ENCODE assay signal across 25 cellular contexts in genomic region chr2:18824317-18824716, GRCh38.
DNase-seq lines count a peak whose midpoint lies in the region; ATAC-seq and TF ChIP-seq lines count a peak whose summit lies in the region.
"Had no signal": no experiment of that assay in that cellular context is flagged by ENCODE, and none has a peak within 500 bp of the region (broad histone marks: within the 10 kb centered on the region; RNA-seq: fewer than 3 reads in every experiment).

No MANE protein-coding gene starts in this region.

- H3K4me3 Mint-ChIP-seq in Calu3 (ENCODE audit: low read depth, unreplicated experiment): no peak overlapping the region
- no peak overlapping the region for H3K4me3 Mint-ChIP-seq in CD4-positive, alpha-beta T cell
- H3K4me3 Mint-ChIP-seq: activated naive CD8-positive, alpha-beta T cell; dendritic cell treated with granulocyte-macrophage colony-stimulating factor and Interleukin-4, amounts not matched to agents 40 ng/mL and 50 ng/mL, for 4 days; endodermal cell; T-helper 1 cell treated with Interleukin-12 subunit alpha and Interleukin-12 subunit beta and Interleukin-4 antibody, amounts not matched to agents 30 μg/mL and 1 μg/mL, for 36 hours had no signal

- no peak for TF ChIP-seq CTCF in Calu3 (IDR thresholded peaks at IDR 0.05; ENCODE audit: unreplicated experiment)
- no peak; the same call in 1 of the 2 replicates for TF ChIP-seq CTCF in LNCaP clone FGC (IDR thresholded peaks at IDR 0.05; ENCODE audit: control insufficient read depth, extremely low read depth, insufficient read depth)
- peak; percentile 8 for TF ChIP-seq CTCF in retinal pigment epithelial cell (conservative IDR thresholded peaks at IDR 0.05; ENCODE audit: low read depth, low read length)
- TF ChIP-seq CTCF in CD4-positive, alpha-beta T cell (IDR thresholded peaks at IDR 0.05): no peak
- no peak for TF ChIP-seq CTCF in coronary artery (IDR thresholded peaks at IDR 0.05)

- intact Hi-C loops in Calu3 (cut with micrococcal nuclease; ENCODE audit: unreplicated experiment): loop anchor here (1.0 to 10.0 kb wide), 2 partner anchors 74 to 300 kb away; no protein-coding TSS in a partner anchor
- intact Hi-C loops in CD4-positive, alpha-beta T cell (cut with DNase I, micrococcal nuclease): no loop called here

- peak; percentile 12 for DNase-seq in Calu3
- peak; percentile 71 for DNase-seq in LNCaP clone FGC (ENCODE audit: low read depth)
- DNase-seq in left kidney (ENCODE audit: low read depth, low spot score): peak; percentile 28
- DNase-seq in retinal pigment epithelial cell (ENCODE audit: low read depth): no peak
- DNase-seq in CD4-positive, alpha-beta T cell: no peak
- DNase-seq in coronary artery (ENCODE audit: low spot score): no peak
- DNase-seq in NCI-H1417 treated with DMSO at 0.1 percent for 48 hours (lab: John Stamatoyannopoulos, UW): no peak
- DNase-seq: ACHN; activated CD4-positive, alpha-beta T cell treated with anti-CD3 and anti-CD28 coated beads for 4 hours; activated T-cell treated with anti-CD3 and anti-CD28 coated beads for 4 hours; aorta; BE2C; caudate nucleus; endodermal cell; left cardiac atrium; NCI-H1048; NCI-H187; NCI-H2171; NCI-H524 treated with DMSO at 0.1 percent for 48 hours; stimulated activated naive CD8-positive, alpha-beta T cell treated with anti-CD3 and anti-CD28 coated beads, Interleukin-15, Interleukin-2, amounts not matched to agents 100 U/mL and 50 U/mL, for 24 hours had no signal

- no peak overlapping the region for H3K27ac ChIP-seq in CD4-positive, alpha-beta T cell (ENCODE audit: low read depth, low read length)
- no peak overlapping the region for H3K27ac ChIP-seq in coronary artery
- H3K27ac ChIP-seq: neutrophil, SK-N-MC had no signal

- H3K9me3 ChIP-seq in CD4-positive, alpha-beta T cell (ENCODE audit: control insufficient read depth, low read length): no peaks in the 10 kb centered on the region
- H3K9me3 ChIP-seq: BE2C, neutrophil had no signal

- POLR2A ChIA-PET in CD4-positive, alpha-beta T cell (lab: Charles Lee): no interaction called here

- no peak for ATAC-seq in CD4-positive, alpha-beta T cell (ENCODE audit: poor library complexity)
- ATAC-seq: left cardiac atrium; stimulated activated naive CD8-positive, alpha-beta T cell treated with anti-CD3 and anti-CD28 coated beads, Interleukin-15, Interleukin-2, amounts not matched to agents 100 U/mL and 50 U/mL, for 24 hours had no signal

- no peaks in the 10 kb centered on the region for H3K9me3 Mint-ChIP-seq in Calu3 (ENCODE audit: low read depth, unreplicated experiment)
- H3K9me3 Mint-ChIP-seq in CD4-positive, alpha-beta T cell: no peaks in the 10 kb centered on the region
- H3K9me3 Mint-ChIP-seq: endodermal cell; T-helper 1 cell treated with Interleukin-12 subunit alpha and Interleukin-12 subunit beta and Interleukin-4 antibody, amounts not matched to agents 30 μg/mL and 1 μg/mL, for 36 hours had no signal

- no peaks in the 10 kb centered on the region for H3K27me3 Mint-ChIP-seq in Calu3 (ENCODE audit: unreplicated experiment)
- H3K27me3 Mint-ChIP-seq in CD4-positive, alpha-beta T cell: no peaks in the 10 kb centered on the region
- H3K27me3 Mint-ChIP-seq: activated naive CD8-positive, alpha-beta T cell; dendritic cell treated with granulocyte-macrophage colony-stimulating factor and Interleukin-4, amounts not matched to agents 40 ng/mL and 50 ng/mL, for 4 days had no signal

- CTCF ChIA-PET in Calu3 (lab: Charles Lee): interaction anchor here (0.6 to 1.4 kb wide), 2 partner anchors 9 to 832 kb away, joined by 3 to 6 read pairs; no protein-coding TSS in a partner anchor
- CTCF ChIA-PET in CD4-positive, alpha-beta T cell (lab: Charles Lee): no interaction called here

- peaks cover 28% of the 10 kb centered on the region for H3K4me1 Mint-ChIP-seq in Calu3 (ENCODE audit: low read depth, unreplicated experiment)
- no peaks in the 10 kb centered on the region for H3K4me1 Mint-ChIP-seq in CD4-positive, alpha-beta T cell (ENCODE audit: low read depth)

- no peak overlapping the region for H3K4me3 ChIP-seq in LNCaP clone FGC (ENCODE audit: low read depth, low read length)
- H3K4me3 ChIP-seq in retinal pigment epithelial cell (ENCODE audit: low read length): no peak overlapping the region
- H3K4me3 ChIP-seq in coronary artery: no peak overlapping the region
- H3K4me3 ChIP-seq: SK-N-MC had no signal

- no peak overlapping the region for H3K27ac Mint-ChIP-seq in Calu3 (ENCODE audit: unreplicated experiment)
- no peak overlapping the region for H3K27ac Mint-ChIP-seq in CD4-positive, alpha-beta T cell
- H3K27ac Mint-ChIP-seq: activated naive CD8-positive, alpha-beta T cell; dendritic cell treated with granulocyte-macrophage colony-stimulating factor and Interleukin-4, amounts not matched to agents 40 ng/mL and 50 ng/mL, for 4 days; endodermal cell; T-helper 1 cell treated with Interleukin-12 subunit alpha and Interleukin-12 subunit beta and Interleukin-4 antibody, amounts not matched to agents 30 μg/mL and 1 μg/mL, for 36 hours had no signal

- no peaks in the 10 kb centered on the region for H3K36me3 Mint-ChIP-seq in Calu3 (ENCODE audit: insufficient read depth, unreplicated experiment)
- no peaks in the 10 kb centered on the region for H3K36me3 Mint-ChIP-seq in CD4-positive, alpha-beta T cell (ENCODE audit: low read depth)

- no peaks in the 10 kb centered on the region for H3K27me3 ChIP-seq in CD4-positive, alpha-beta T cell (ENCODE audit: control insufficient read depth, insufficient read depth, low read length)
- H3K27me3 ChIP-seq: BE2C, neutrophil had no signal

- no TSS peak for BruUV-seq in Calu3 (replicated peaks; lab: Mats Ljungman, UMichigan)

Comparison
In these comparisons a context has a peak if more than half of its experiments do, and no peak if none do; other contexts are left out.
1. DNase-seq: peak in Calu3 (single experiment), LNCaP clone FGC (single experiment) and left kidney (single experiment); none in retinal pigment epithelial cell (single experiment), CD4-positive, alpha-beta T cell (0 of 10), coronary artery (single experiment) and NCI-H1417 treated with DMSO at 0.1 percent for 48 hours (single experiment).